1 cellular context compared by ENCODE assay signal in the genomic region with DNA sequence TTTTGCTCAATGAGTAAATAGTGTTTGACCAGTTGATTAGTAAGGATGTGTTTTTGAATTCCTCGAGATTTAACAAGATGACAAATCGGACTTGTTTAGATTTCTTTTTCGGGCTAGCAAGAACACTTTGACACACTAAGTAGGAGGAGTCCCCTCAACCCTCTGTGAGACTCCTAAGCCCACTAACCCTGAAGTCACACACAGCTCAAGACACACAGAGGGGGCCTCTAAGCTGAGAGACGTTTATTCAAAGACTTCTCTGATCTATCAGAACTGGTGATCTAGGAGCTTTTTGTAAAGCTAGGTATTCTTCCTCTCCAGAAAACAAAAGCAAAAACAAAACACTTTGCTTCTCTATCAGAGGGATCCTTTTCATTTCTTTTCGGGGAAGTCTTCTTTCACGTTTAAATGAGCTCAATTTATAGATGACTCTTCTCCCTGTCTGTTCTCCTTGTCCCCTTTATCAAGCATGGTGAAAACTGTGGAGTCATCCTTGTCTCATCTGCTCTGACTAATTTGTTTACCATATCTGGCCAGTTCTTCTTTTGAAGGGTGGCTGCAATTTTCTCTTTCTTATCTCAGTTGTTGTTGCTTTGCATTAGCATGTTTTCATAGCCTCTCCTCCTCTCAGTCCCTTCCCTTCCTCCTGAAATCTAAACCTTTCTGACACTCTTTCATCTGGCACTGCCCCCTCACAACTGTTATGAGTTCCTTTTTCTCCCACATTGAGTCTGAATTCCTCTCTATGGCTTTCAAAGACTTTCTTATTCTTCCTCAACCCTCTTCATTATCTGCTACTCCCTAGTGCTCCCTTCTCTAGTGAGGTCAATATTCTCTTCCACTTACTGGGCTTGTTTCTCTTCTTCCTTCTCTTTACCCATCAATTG.
TF ChIP-seq lines count a peak whose summit lies in the region.

No MANE protein-coding gene starts in this region.

TF ChIP-seq in A549, 52 proteins besides CTCF, POLR2A, EP300 and RAD21 (continued from another document):
- TF ChIP-seq REST (IDR thresholded peaks at IDR 0.05): no peak
- TF ChIP-seq MAX (IDR thresholded peaks at IDR 0.05): peak; percentile 25; the same call in 1 of the 2 replicates
- TF ChIP-seq NFE2L2 (conservative IDR thresholded peaks at IDR 0.05; ENCODE audit: low read length): peak; percentile 77
- TF ChIP-seq BCL3 (IDR thresholded peaks at IDR 0.05): peak; percentile 66; the same call in 1 of the 3 replicates
- TF ChIP-seq ESRRA (IDR thresholded peaks at IDR 0.05; ENCODE audit: borderline replicate concordance, low read length): no peak
